In the genomic region with DNA sequence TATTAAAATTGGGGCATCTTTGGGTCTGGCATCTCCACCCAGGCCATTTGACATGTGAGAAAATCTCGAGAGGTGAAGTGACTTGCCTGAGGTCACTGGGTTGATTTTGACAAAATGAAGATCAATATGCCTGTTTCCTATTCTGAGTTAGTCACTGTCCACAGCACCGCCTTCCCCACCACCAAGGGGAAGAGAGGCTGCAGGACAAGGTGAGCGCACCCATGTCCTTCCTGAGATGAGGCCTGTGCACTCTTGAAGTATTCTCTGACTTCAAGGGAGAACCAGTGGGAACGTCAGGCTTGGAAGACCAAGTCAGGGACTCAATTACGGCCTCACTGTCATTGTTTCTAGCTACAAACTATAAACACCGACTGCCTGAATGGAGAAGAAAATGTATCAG, we compare ENCODE assay signal across 1 cellular context.
TF ChIP-seq lines count a peak whose summit lies in the region.

No MANE protein-coding gene starts in this region.

TF ChIP-seq in WTC11, 78 proteins besides CTCF, POLR2A, EP300 and RAD21 (continued from another document):
- TF ChIP-seq, protein P1, sequence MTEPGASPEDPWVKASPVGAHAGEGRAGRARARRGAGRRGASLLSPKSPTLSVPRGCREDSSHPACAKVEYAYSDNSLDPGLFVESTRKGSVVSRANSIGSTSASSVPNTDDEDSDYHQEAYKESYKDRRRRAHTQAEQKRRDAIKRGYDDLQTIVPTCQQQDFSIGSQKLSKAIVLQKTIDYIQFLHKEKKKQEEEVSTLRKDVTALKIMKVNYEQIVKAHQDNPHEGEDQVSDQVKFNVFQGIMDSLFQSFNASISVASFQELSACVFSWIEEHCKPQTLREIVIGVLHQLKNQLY (CRISPR knock-in tag; IDR thresholded peaks at IDR 0.05), result no peak
- TF ChIP-seq SOX15 (CRISPR knock-in tag; IDR thresholded peaks at IDR 0.05) (no peak), ZNF121 (CRISPR knock-in tag; IDR thresholded peaks at IDR 0.05) (no peak)
TF ChIP-seq in WTC11: peak in this region for 0.
